9 cellular contexts compared by ENCODE assay signal in the genomic region with DNA sequence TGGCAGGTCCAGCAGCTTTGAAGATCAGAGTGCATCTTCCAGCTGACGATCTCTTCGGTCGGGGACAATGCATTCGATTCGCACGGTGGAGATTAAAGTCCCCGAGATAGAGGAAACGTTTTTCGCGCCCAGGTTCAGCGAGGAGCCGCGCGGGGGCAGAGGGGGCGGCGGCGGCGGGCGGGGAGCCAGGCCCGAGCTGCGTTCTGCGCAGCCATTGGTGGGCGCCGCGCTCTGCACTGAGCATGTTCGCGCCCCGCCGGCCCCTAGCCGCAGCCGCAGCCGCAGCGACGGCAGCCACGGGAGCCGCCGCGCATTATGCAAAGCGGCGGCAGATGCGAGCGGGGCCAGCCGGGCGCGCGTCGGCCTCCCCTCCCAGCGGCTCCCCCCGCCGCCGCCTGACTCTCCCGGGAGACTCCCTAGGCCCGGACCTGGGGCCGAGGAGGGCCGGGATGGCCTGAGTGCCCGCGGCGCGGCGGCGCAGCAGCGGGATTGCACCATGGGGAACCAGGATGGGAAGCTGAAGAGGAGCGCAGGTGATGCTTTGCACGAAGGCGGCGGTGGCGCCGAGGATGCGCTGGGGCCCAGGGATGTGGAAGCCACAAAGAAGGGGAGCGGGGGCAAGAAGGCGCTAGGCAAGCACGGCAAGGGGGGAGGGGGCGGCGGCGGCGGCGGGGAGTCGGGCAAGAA. TPM values are rescaled to one million over a fixed set of nuclear protein-coding genes. Genes with fewer than 3 reads are reported as not detected.
DNase-seq lines count a peak whose midpoint lies in the region; ATAC-seq, FAIRE-seq and TF ChIP-seq lines count a peak whose summit lies in the region.
"Had no signal": no experiment of that assay in that cellular context is flagged by ENCODE, and none has a peak within 500 bp of the region (broad histone marks: within the 10 kb centered on the region; RNA-seq: fewer than 3 reads in every experiment).

A gene (plus strand): TSS at position 270 of the 687 bp plus-strand sequence. CDS start 227 bp downstream, at position 497.

- peaks cover 22 to 58% of the 10 kb centered on the region in 2 donors for H3K27me3 Mint-ChIP-seq in natural killer cell (ENCODE audit: low read depth in 2 of 2)

- H3K27ac ChIP-seq in Peyer's patch (peak within 1 kb of the TSS in 1 of 4 donors; percentile 63), esophagus (ENCODE audit: low read depth in 2 of 2, low read length in 1 of 2) (no peak within 1 kb of the TSS)

- H3K4me1 ChIP-seq in HAP-1 (peaks cover 16% of the 10 kb centered on the region), Peyer's patch (peaks cover 0 to 4% (median 0%) of the 10 kb centered on the region in 4 donors), esophagus (ENCODE audit: control insufficient read depth in 2 of 2, insufficient read depth in 2 of 2, low read length in 1 of 2) (peaks cover 0 to 4% of the 10 kb centered on the region in 2 donors)

- H3K36me3 Mint-ChIP-seq in natural killer cell = no peaks in the 10 kb centered on the region

- peak; percentile 93 for DNase-seq in AG08396 (ENCODE audit: low spot score)
- DNase-seq in HAP-1 (ENCODE audit: low spot score in 2 of 2) = peak; percentile 66 to 80
- DNase-seq in Peyer's patch = no peak
- no peak for DNase-seq in natural killer cell
- no peak for DNase-seq in RCC 7860 (ENCODE audit: low spot score)

- in situ Hi-C loops in HAP-1 (cut with MboI; ENCODE audit: low sequenced_read_pairs) = no loop called here

- H3K4me3 ChIP-seq in HAP-1 (peak within 1 kb of the TSS; percentile 46), Peyer's patch (peak within 1 kb of the TSS in 3 of 4 donors; percentile 4 to 48 (median 29)), esophagus (ENCODE audit: low read depth in 1 of 2, low read length in 2 of 2) (peak within 1 kb of the TSS; percentile 29 to 41)

- peak within 1 kb of the TSS; percentile 52 for H3K4me3 Mint-ChIP-seq in natural killer cell

- H3K36me3 ChIP-seq in HAP-1 (replicated peaks) (no peaks in the 10 kb centered on the region), Peyer's patch (no peaks in the 10 kb centered on the region), esophagus (ENCODE audit: control insufficient read depth in 2 of 2, insufficient read depth in 2 of 2, low read length in 1 of 2) (no peaks in the 10 kb centered on the region)

- TF ChIP-seq CTCF in Peyer's patch (IDR thresholded peaks at IDR 0.05) (no peak), natural killer cell (IDR thresholded peaks at IDR 0.05) (no peak)

- H3K27me3 ChIP-seq in HAP-1 (ENCODE audit: low read depth) (no peaks in the 10 kb centered on the region), Peyer's patch (peaks cover 0 to 25% of the 10 kb centered on the region in 2 donors), esophagus (ENCODE audit: control insufficient read depth in 1 of 2, insufficient read depth in 2 of 2, low read length in 2 of 2) (peaks cover 3 to 17% of the 10 kb centered on the region in 2 donors)

- no peaks in the 10 kb centered on the region for H3K9me3 ChIP-seq in HAP-1
- H3K9me3 ChIP-seq in Peyer's patch = no peaks in the 10 kb centered on the region
- H3K9me3 ChIP-seq in esophagus (ENCODE audit: control insufficient read depth in 2 of 2, insufficient read depth in 1 of 2, low read depth in 1 of 2, low read length in 1 of 2) = no peaks in the 10 kb centered on the region

- no peaks in the 10 kb centered on the region for H3K4me1 Mint-ChIP-seq in natural killer cell

- no peak within 1 kb of the TSS for H3K27ac Mint-ChIP-seq in natural killer cell

- H3K9me3 Mint-ChIP-seq in natural killer cell = peaks cover 2 to 4% of the 10 kb centered on the region in 2 donors

- intact Hi-C loops in natural killer cell (cut with micrococcal nuclease) = no loop called here

- FAIRE-seq in RCC 7860 (lab: Jason Lieb, UNC) = no peak
- FAIRE-seq: GM18507 had no signal

- WGBS in esophagus, 2 donors = 1 to 2% methylated on average over 73 to 78 of the region's 78 CpGs

- TF ChIP-seq POLR2A in Peyer's patch (IDR thresholded peaks at IDR 0.05) = no peak

- ATAC-seq in natural killer cell (peak in 1 of 3 donors; percentile 29), GM21390 (IDR thresholded peaks at IDR 0.05; ENCODE audit: unreplicated experiment) (no peak), HG02981 (IDR thresholded peaks at IDR 0.05; ENCODE audit: unreplicated experiment) (no peak)

RNA-seq across cellular contexts. Expression of the gene that starts here (rescaled TPM):
- total RNA-seq in Peyer's patch = 1 to 10 TPM in 2 of 4 donors, under 1 TPM in 2; 0.54 to 5.1 (median 1.2) TPM
- polyA plus RNA-seq in esophagus = under 1 TPM; 0.11 to 0.16 TPM
- not detected for total RNA-seq in natural killer cell

Comparison
In these comparisons a context has a peak if more than half of its experiments do, and no peak if none do; other contexts are left out.
1. DNase-seq: peak in AG08396 (single experiment) and HAP-1 (2 of 2); none in Peyer's patch (0 of 3), natural killer cell (single experiment) and RCC 7860 (single experiment).
2. Peak in every context shown above with its lines, with median percentiles within 50 percentile points of each other: H3K4me3 ChIP-seq.